10 cellular contexts compared by ENCODE assay signal in genomic region chr4:98448923-98449322, GRCh38.
DNase-seq lines count a peak whose midpoint lies in the region; ATAC-seq, FAIRE-seq and TF ChIP-seq lines count a peak whose summit lies in the region.
"Had no signal": no experiment of that assay in that cellular context is flagged by ENCODE, and none has a peak within 500 bp of the region (broad histone marks: within the 10 kb centered on the region; RNA-seq: fewer than 3 reads in every experiment).

No MANE protein-coding gene starts in this region.

- no peak overlapping the region for H2AFZ ChIP-seq in Karpas-422 (ENCODE audit: low read length)
- H2AFZ ChIP-seq: PC-9 had no signal

- H3K4me3 ChIP-seq in small intestine (ENCODE audit: low read depth in 1 of 2, low read length in 2 of 2) (no peak overlapping the region), Karpas-422 (ENCODE audit: low read length) (no peak overlapping the region)
- H3K4me3 ChIP-seq: PC-9 had no signal

- H3K4me1 ChIP-seq in small intestine (ENCODE audit: control insufficient read depth in 2 of 2, insufficient read depth in 1 of 2, low read depth in 1 of 2, low read length in 1 of 2) (no peaks in the 10 kb centered on the region), Karpas-422 (ENCODE audit: low read length) (peaks cover 14% of the 10 kb centered on the region)

- CTCF ChIA-PET in activated CD4-positive, alpha-beta memory T cell treated with anti-CD3 and anti-CD28 coated beads for 36 hours (lab: Charles Lee), result interaction anchor here (0.6 to 1.6 kb wide), 3 partner anchors 19 to 491 kb away, joined by 3 to 4 read pairs (median 3); partner anchors contain the start of gene EIF4E

- DNase-seq in activated effector memory CD4-positive, alpha-beta T cell treated with Interleukin-2 at 50 U/mL for 16 hours, result peak; percentile 25
- no peak for DNase-seq in activated effector memory CD4-positive, alpha-beta T cell treated with anti-CD3 and anti-CD28 coated beads, Interleukin-2, amount 50 U/mL, for 16 hours
- DNase-seq in activated CD4-positive, alpha-beta memory T cell treated with anti-CD3 and anti-CD28 coated beads for 36 hours, result peak; percentile 50
- DNase-seq in small intestine (peak; percentile 40), occipital lobe (lab: John Stamatoyannopoulos, UW) (no peak), GM20000 (ENCODE audit: low spot score) (no peak), Karpas-422 (no peak)
- DNase-seq: cerebellar nuclear complex, PC-9 had no signal

- no peaks in the 10 kb centered on the region for H3K9me2 ChIP-seq in Karpas-422 (replicated peaks; ENCODE audit: insufficient read depth, low read length)

- H3K9ac ChIP-seq in Karpas-422 (ENCODE audit: low read length), result no peak overlapping the region

- POLR2A ChIA-PET in activated CD4-positive, alpha-beta memory T cell treated with anti-CD3 and anti-CD28 coated beads for 36 hours (lab: Charles Lee), result interaction anchor here (0.6 kb wide), 1 partner anchor 448 kb away, joined by 3 read pairs; no protein-coding TSS in a partner anchor

- peaks cover 6% of the 10 kb centered on the region for H3K9me3 Mint-ChIP-seq in activated CD4-positive, alpha-beta memory T cell treated with anti-CD3 and anti-CD28 coated beads for 36 hours

- H3K36me3 ChIP-seq in small intestine (ENCODE audit: control insufficient read depth in 2 of 2, insufficient read depth in 2 of 2, low read length in 2 of 2) (no peaks in the 10 kb centered on the region), Karpas-422 (ENCODE audit: insufficient read depth, low read length) (0 out of 2 replicates have a peak, but pooled peaks cover 2% of the 10 kb centered on the region)

- no peaks in the 10 kb centered on the region for H3K79me2 ChIP-seq in Karpas-422 (ENCODE audit: low read length)

- no peak overlapping the region for H3K4me2 ChIP-seq in Karpas-422 (ENCODE audit: low read depth, low read length, poor library complexity, severe bottlenecking)
- H3K4me2 ChIP-seq: PC-9 had no signal

- H4K20me1 ChIP-seq in Karpas-422 (ENCODE audit: insufficient read depth, low read depth, low read length), result no peaks in the 10 kb centered on the region

- no peaks in the 10 kb centered on the region for H3K9me3 ChIP-seq in small intestine (ENCODE audit: control insufficient read depth, low read depth)
- H3K9me3 ChIP-seq in Karpas-422 (ENCODE audit: low read length), result no peaks in the 10 kb centered on the region

- TF ChIP-seq CTCF in GM20000 (IDR thresholded peaks at IDR 0.05; ENCODE audit: extremely low read depth, missing control alignments), result no peak

- H3K27me3 Mint-ChIP-seq in activated CD4-positive, alpha-beta memory T cell treated with anti-CD3 and anti-CD28 coated beads for 36 hours, result no peaks in the 10 kb centered on the region

- intact Hi-C loops in activated CD4-positive, alpha-beta memory T cell treated with anti-CD3 and anti-CD28 coated beads for 36 hours (cut with micrococcal nuclease), result loop anchor here (5.0 kb wide), 1 partner anchor 548 kb away; the partner anchor contains the start of gene METAP1

- H3K4me3 Mint-ChIP-seq in activated CD4-positive, alpha-beta memory T cell treated with anti-CD3 and anti-CD28 coated beads for 36 hours, result no peak overlapping the region

- H3K36me3 Mint-ChIP-seq in activated CD4-positive, alpha-beta memory T cell treated with anti-CD3 and anti-CD28 coated beads for 36 hours, result no peaks in the 10 kb centered on the region

- no peak for FAIRE-seq in small intestine (lab: Jason Lieb, UNC)

- H3K27ac ChIP-seq in small intestine (ENCODE audit: low read depth in 1 of 2, low read length in 1 of 2), result no peak overlapping the region
- H3K27ac ChIP-seq in Karpas-422 (ENCODE audit: low read length), result no peak overlapping the region
- H3K27ac ChIP-seq: PC-9 had no signal

- H3K27me3 ChIP-seq in small intestine (ENCODE audit: control insufficient read depth in 2 of 2, insufficient read depth in 2 of 2, low read length in 2 of 2), result no peaks in the 10 kb centered on the region
- H3K27me3 ChIP-seq in Karpas-422 (ENCODE audit: low read length), result no peaks in the 10 kb centered on the region

- peak; percentile 41 for ATAC-seq in HG02943 (IDR thresholded peaks at IDR 0.05; ENCODE audit: low read depth, unreplicated experiment)

- peaks cover 39% of the 10 kb centered on the region for H3K4me1 Mint-ChIP-seq in activated CD4-positive, alpha-beta memory T cell treated with anti-CD3 and anti-CD28 coated beads for 36 hours (ENCODE audit: low read depth)

- no peak overlapping the region for H3K27ac Mint-ChIP-seq in activated CD4-positive, alpha-beta memory T cell treated with anti-CD3 and anti-CD28 coated beads for 36 hours

Comparison
In these comparisons a context has a peak if more than half of its experiments do, and no peak if none do; other contexts are left out.
1. DNase-seq: peak in activated effector memory CD4-positive, alpha-beta T cell treated with Interleukin-2 at 50 U/mL for 16 hours (single experiment), activated CD4-positive, alpha-beta memory T cell treated with anti-CD3 and anti-CD28 coated beads for 36 hours (single experiment) and small intestine (single experiment); none in activated effector memory CD4-positive, alpha-beta T cell treated with anti-CD3 and anti-CD28 coated beads, Interleukin-2, amount 50 U/mL, for 16 hours (single experiment), occipital lobe (single experiment), GM20000 (single experiment) and Karpas-422 (single experiment).